In the genomic region with DNA sequence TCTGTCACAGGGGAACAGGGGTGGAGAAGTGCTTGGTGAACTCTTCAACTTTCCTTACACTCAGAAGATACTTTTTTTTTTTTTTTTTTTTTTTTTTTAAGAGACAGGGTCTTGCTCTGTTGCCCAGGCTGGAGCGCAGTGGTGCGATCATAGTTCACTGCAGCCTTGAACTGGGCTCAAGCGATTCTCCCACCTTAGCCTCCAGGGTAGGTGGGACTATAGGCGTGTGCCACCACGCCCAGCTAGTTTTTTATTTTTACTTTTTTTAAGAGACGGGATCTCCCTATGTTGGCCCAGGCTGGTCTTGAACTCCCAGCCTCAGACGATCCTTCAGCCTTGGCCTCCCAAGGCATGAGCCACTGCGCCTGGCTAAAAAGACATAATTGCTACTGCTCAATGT, we compare ENCODE assay signal across 22 cellular contexts. TPM values are rescaled to one million over a fixed set of nuclear protein-coding genes. Genes with fewer than 3 reads are reported as not detected.
DNase-seq lines count a peak whose midpoint lies in the region; ATAC-seq and TF ChIP-seq lines count a peak whose summit lies in the region.
"Had no signal": no experiment of that assay in that cellular context is flagged by ENCODE, and none has a peak within 500 bp of the region (broad histone marks: within the 10 kb centered on the region; RNA-seq: fewer than 3 reads in every experiment).

No MANE protein-coding gene starts in this region.

- TF ChIP-seq CTCF in heart left ventricle (IDR thresholded peaks at IDR 0.05): no peak
- TF ChIP-seq CTCF in Peyer's patch (IDR thresholded peaks at IDR 0.05): no peak
- no peak for TF ChIP-seq CTCF in sigmoid colon (IDR thresholded peaks at IDR 0.05)

- ATAC-seq in heart left ventricle: no peak
- ATAC-seq: GM12878 had no signal

- DNase-seq in cardiac septum (ENCODE audit: low spot score) (peak; percentile 10), heart left ventricle (no peak), Peyer's patch (peak in 2 of 3 donors; percentile 23 to 29), mesenteric fat pad (ENCODE audit: low spot score) (peak; percentile 22), sigmoid colon (peak; percentile 27), ACHN (no peak), DMS53 (lab: John Stamatoyannopoulos, UW) (no peak)
- no peak for DNase-seq in stimulated activated CD4-positive, alpha-beta T cell treated with anti-CD3 and anti-CD28 coated beads, Interleukin-2, amount 100 ng/mL, for 24 hours
- DNase-seq: AML-193, DMS79, EL, GDM1, HCEC 1CT, NCI-H1048, NCI-H1417, NCI-H1694, NCI-H2081, NCI-H2227 treated with DMSO at 0.1 percent for 48 hours, NCI-H526 treated with DMSO at 0.1 percent for 48 hours, SHP77 had no signal

- peaks cover 13 to 41% (median 33%) of the 10 kb centered on the region in 12 donors for H3K4me1 ChIP-seq in heart left ventricle
- H3K4me1 ChIP-seq in Peyer's patch: peaks cover 0 to 17% (median 0%) of the 10 kb centered on the region in 4 donors
- peaks cover 0 to 26% (median 22%) of the 10 kb centered on the region in 4 donors for H3K4me1 ChIP-seq in sigmoid colon

- intact Hi-C loops in cardiac septum (cut with DNase I): no loop called here
- intact Hi-C loops in heart left ventricle (cut with DNase I): no loop called here
- intact Hi-C loops in sigmoid colon (cut with DNase I): no loop called here

- no peak overlapping the region for H3K27ac ChIP-seq in heart left ventricle
- H3K27ac ChIP-seq in Peyer's patch: no peak overlapping the region
- no peak overlapping the region for H3K27ac ChIP-seq in sigmoid colon
- H3K27ac ChIP-seq: BLaER1 treated with 17β-estradiol and CSF1 and Interleukin-3, amounts not matched to agents 10 nM and 100 nM had no signal

- in situ Hi-C loops in ACHN (cut with HindIII; ENCODE audit: low pct_ligation_motif_present, low pct_unique_long_range_greater_than_20kb, low sequenced_read_pairs): no loop called here

- H3K4me3 ChIP-seq in heart left ventricle (no peak overlapping the region), Peyer's patch (no peak overlapping the region), sigmoid colon (no peak overlapping the region)
- H3K4me3 ChIP-seq: BLaER1 treated with 17β-estradiol and CSF1 and Interleukin-3, amounts not matched to agents 10 nM and 100 nM; GM12878 had no signal

- no peak for TF ChIP-seq EP300 in sigmoid colon (IDR thresholded peaks at IDR 0.05)

- H3K36me3 ChIP-seq in heart left ventricle (peaks cover 0 to 42% (median 17%) of the 10 kb centered on the region in 9 donors), Peyer's patch (peaks cover 0 to 20% (median 0%) of the 10 kb centered on the region in 3 donors), sigmoid colon (peaks cover 0 to 28% (median 2%) of the 10 kb centered on the region in 4 donors)

- WGBS in heart left ventricle, 4 donors: 96 to 99% (median 97%) methylated on average over 8 of the region's 8 CpGs
- 91 to 97% methylated on average over 8 of the region's 8 CpGs for WGBS in sigmoid colon, 2 donors

- H3K27me3 ChIP-seq in heart left ventricle (no peaks in the 10 kb centered on the region), Peyer's patch (no peaks in the 10 kb centered on the region), sigmoid colon (no peaks in the 10 kb centered on the region)
- H3K27me3 ChIP-seq: BLaER1 treated with 17β-estradiol and CSF1 and Interleukin-3, amounts not matched to agents 10 nM and 100 nM had no signal

- TF ChIP-seq POLR2A in heart left ventricle (IDR thresholded peaks at IDR 0.05): no peak
- no peak for TF ChIP-seq POLR2A in Peyer's patch (IDR thresholded peaks at IDR 0.05)
- TF ChIP-seq POLR2A in sigmoid colon (IDR thresholded peaks at IDR 0.05): no peak

- H3K9me3 ChIP-seq in heart left ventricle (no peaks in the 10 kb centered on the region), Peyer's patch (no peaks in the 10 kb centered on the region), sigmoid colon (no peaks in the 10 kb centered on the region)
- H3K9me3 ChIP-seq: BLaER1 treated with 17β-estradiol and CSF1 and Interleukin-3, amounts not matched to agents 10 nM and 100 nM had no signal

RNA-seq across cellular contexts. Expression of gene CEBPG, which starts 11.5 kb away (rescaled TPM):
- total RNA-seq in cardiac septum: 17.3 TPM
- total RNA-seq in heart left ventricle: 10 to 100 TPM; 11.8 to 18.3 (median 14.7) TPM
- 10 to 100 TPM; 12.4 to 30.7 TPM for polyA plus RNA-seq in heart left ventricle
- total RNA-seq in Peyer's patch: 10 to 100 TPM; 33.0 to 75.5 (median 50.5) TPM
- total RNA-seq in mesenteric fat pad: 33.0 TPM
- 10 to 100 TPM; 18.6 to 27.8 (median 23.0) TPM for total RNA-seq in sigmoid colon
- polyA plus RNA-seq in sigmoid colon: 10 to 100 TPM; 44.2 to 84.6 (median 64.9) TPM

Comparison
In these comparisons a context has a peak if more than half of its experiments do, and no peak if none do; other contexts are left out.
1. DNase-seq: peak in cardiac septum (single experiment), Peyer's patch (2 of 3), mesenteric fat pad (single experiment) and sigmoid colon (single experiment); none in heart left ventricle (0 of 5), stimulated activated CD4-positive, alpha-beta T cell treated with anti-CD3 and anti-CD28 coated beads, Interleukin-2, amount 100 ng/mL, for 24 hours (0 of 2), ACHN (single experiment) and DMS53 (single experiment).